In genomic region chr16:50038756-50039529, GRCh38 we compare ENCODE assay signal across 1 cellular context.
TF ChIP-seq lines count a peak whose summit lies in the region.

No MANE protein-coding gene starts in this region.

TF ChIP-seq in HepG2, 621 proteins besides CTCF, POLR2A, EP300 and RAD21:
- TF ChIP-seq SNAPC4 (CRISPR knock-in tag; IDR thresholded peaks at IDR 0.05) (0 out of 2 replicates have a peak, but pooled peaks have one; percentile 35), CBFB (CRISPR knock-in tag; IDR thresholded peaks at IDR 0.05) (no peak), GLMP (CRISPR knock-in tag; IDR thresholded peaks at IDR 0.05; ENCODE audit: borderline replicate concordance) (no peak), POLR2G (IDR thresholded peaks at IDR 0.05; ENCODE audit: low read depth, low read length) (0 out of 2 replicates have a peak, but pooled peaks have one; percentile 21), HIVEP1 (CRISPR knock-in tag; IDR thresholded peaks at IDR 0.05) (0 out of 2 replicates have a peak, but pooled peaks have one; percentile 33), ZNF605 (CRISPR knock-in tag; IDR thresholded peaks at IDR 0.05) (no peak), ZNF446 (CRISPR knock-in tag; IDR thresholded peaks at IDR 0.05) (no peak), SOX6 (IDR thresholded peaks at IDR 0.05) (no peak), SOX6 (CRISPR knock-in tag; IDR thresholded peaks at IDR 0.05) (0 out of 2 replicates have a peak, but pooled peaks have one; percentile 12), ZNF710 (CRISPR knock-in tag; IDR thresholded peaks at IDR 0.05; ENCODE audit: borderline replicate concordance) (peak; percentile 34; the same call in 1 of the 2 replicates), ZNF20 (CRISPR knock-in tag; IDR thresholded peaks at IDR 0.05) (0 out of 2 replicates have a peak, but pooled peaks have one; percentile 12)
